Comparison of ENCODE assay signal across 8 cellular contexts in genomic region chr5:126446498-126447224, GRCh38. TPM values are rescaled to one million over a fixed set of nuclear protein-coding genes. Genes with fewer than 3 reads are reported as not detected.
DNase-seq lines count a peak whose midpoint lies in the region; ATAC-seq, FAIRE-seq and TF ChIP-seq lines count a peak whose summit lies in the region.

No MANE protein-coding gene starts in this region.

- peak overlapping the region; percentile 52 for H3K4me3 Mint-ChIP-seq in activated T-cell treated with anti-CD3 and anti-CD28 coated beads, Interleukin-2, amount 50 U/mL, for 24 hours
- H3K4me3 Mint-ChIP-seq in mesothelial cell of epicardium (no peak overlapping the region), endothelial cell (ENCODE audit: unreplicated experiment) (no peak overlapping the region)

- peaks cover 83% of the 10 kb centered on the region for H3K4me1 Mint-ChIP-seq in activated T-cell treated with anti-CD3 and anti-CD28 coated beads, Interleukin-2, amount 50 U/mL, for 24 hours (ENCODE audit: low read depth)
- peaks cover 30% of the 10 kb centered on the region for H3K4me1 Mint-ChIP-seq in mesothelial cell of epicardium
- H3K4me1 Mint-ChIP-seq in endothelial cell (ENCODE audit: unreplicated experiment) = peaks cover 26% of the 10 kb centered on the region

- no peak overlapping the region for H3K4me3 ChIP-seq in stomach

- H3K9me3 Mint-ChIP-seq in activated T-cell treated with anti-CD3 and anti-CD28 coated beads, Interleukin-2, amount 50 U/mL, for 24 hours = no peaks in the 10 kb centered on the region
- H3K9me3 Mint-ChIP-seq in mesothelial cell of epicardium (peaks cover 6% of the 10 kb centered on the region), endothelial cell (ENCODE audit: unreplicated experiment) (no peaks in the 10 kb centered on the region)

- H3K9me3 ChIP-seq in stomach = no peaks in the 10 kb centered on the region

- no peak for FAIRE-seq in GM12891 (lab: Jason Lieb, UNC)

- peak overlapping the region; percentile 96 for H3K27ac Mint-ChIP-seq in activated T-cell treated with anti-CD3 and anti-CD28 coated beads, Interleukin-2, amount 50 U/mL, for 24 hours
- H3K27ac Mint-ChIP-seq in mesothelial cell of epicardium (peak overlapping the region; percentile 92), endothelial cell (ENCODE audit: unreplicated experiment) (no peak overlapping the region)

- no peak for TF ChIP-seq CTCF in mesothelial cell of epicardium (IDR thresholded peaks at IDR 0.05; ENCODE audit: unreplicated experiment)
- no peak for TF ChIP-seq CTCF in stomach (IDR thresholded peaks at IDR 0.05)
- TF ChIP-seq CTCF in endothelial cell (IDR thresholded peaks at IDR 0.05; ENCODE audit: unreplicated experiment) = no peak

- 69 to 86% (median 76%) methylated on average over 9 of the region's 9 CpGs for WGBS in stomach, 5 donors

- H3K36me3 ChIP-seq in stomach = peaks cover 0 to 27% (median 8%) of the 10 kb centered on the region in 4 donors

- TF ChIP-seq POLR2A in GM12891 (IDR thresholded peaks at IDR 0.05; ENCODE audit: low read depth, low read length) = no peak
- TF ChIP-seq POLR2A in stomach (IDR thresholded peaks at IDR 0.05) = no peak

- no peak for TF ChIP-seq EP300 in stomach (IDR thresholded peaks at IDR 0.05)

- no peaks in the 10 kb centered on the region for H3K27me3 ChIP-seq in stomach

- DNase-seq in GM12891 (ENCODE audit: insufficient read length, low spot score) (no peak), mesothelial cell of epicardium (ENCODE audit: low spot score in 2 of 2, unreplicated experiment in 2 of 2) (no peak), stomach (no peak), substantia nigra (lab: John Stamatoyannopoulos, UW) (no peak), endothelial cell (ENCODE audit: low spot score) (no peak)
- no peak for DNase-seq in activated T-cell treated with anti-CD3 and anti-CD28 coated beads, Interleukin-2, amount 50 U/mL, for 24 hours

- no peaks in the 10 kb centered on the region for H3K27me3 Mint-ChIP-seq in activated T-cell treated with anti-CD3 and anti-CD28 coated beads, Interleukin-2, amount 50 U/mL, for 24 hours
- no peaks in the 10 kb centered on the region for H3K27me3 Mint-ChIP-seq in mesothelial cell of epicardium (ENCODE audit: low read depth)
- H3K27me3 Mint-ChIP-seq in endothelial cell (ENCODE audit: unreplicated experiment) = no peaks in the 10 kb centered on the region

- intact Hi-C loops in stomach (cut with DNase I; ENCODE audit: low total_unique reads) = no loop called here

- H3K27ac ChIP-seq in stomach (peak overlapping the region in 1 of 5 donors; percentile 27), substantia nigra (ENCODE audit: low read depth, low read length, poor library complexity, severe bottlenecking) (no peak overlapping the region)

- peaks cover 18% of the 10 kb centered on the region for H3K36me3 Mint-ChIP-seq in activated T-cell treated with anti-CD3 and anti-CD28 coated beads, Interleukin-2, amount 50 U/mL, for 24 hours (ENCODE audit: low read depth)
- peaks cover 14% of the 10 kb centered on the region for H3K36me3 Mint-ChIP-seq in mesothelial cell of epicardium
- H3K36me3 Mint-ChIP-seq in endothelial cell (ENCODE audit: low read depth, unreplicated experiment) = peaks cover 8% of the 10 kb centered on the region

- H3K4me1 ChIP-seq in stomach = peaks cover 0 to 30% (median 6%) of the 10 kb centered on the region in 4 donors

- ATAC-seq in HG02884 (IDR thresholded peaks at IDR 0.05; ENCODE audit: unreplicated experiment) = peak; percentile 40
- ATAC-seq in HG03457 (IDR thresholded peaks at IDR 0.05; ENCODE audit: unreplicated experiment) = no peak

TF ChIP-seq in GM12891, 5 proteins besides CTCF, POLR2A, EP300 and RAD21:
- TF ChIP-seq PAX5 (IDR thresholded peaks at IDR 0.05; ENCODE audit: insufficient read depth, low read length, severe bottlenecking) = peak; percentile 38
- TF ChIP-seq POLR2AphosphoS5 (IDR thresholded peaks at IDR 0.05; ENCODE audit: low read depth, low read length) = no peak

RNA-seq across cellular contexts. Expression of gene GRAMD2B, which starts 23.5 kb away (rescaled TPM):
- 2.9 TPM for polyA plus RNA-seq in GM12891 (2012; ENCODE audit: low read depth, missing spikeins)
- total RNA-seq in mesothelial cell of epicardium = 12.0 to 15.0 TPM (median 14.0 TPM) in 3 replicates
- total RNA-seq in stomach = 10 to 100 TPM; 18.8 to 69.6 (median 47.5) TPM
- 10 to 100 TPM in 1 of 3 donors, 1 to 10 TPM in 2; 5.7 to 12.8 (median 6.5) TPM for polyA plus RNA-seq in stomach
- 13.4 TPM for total RNA-seq in endothelial cell (ENCODE audit: unreplicated experiment)
